ENCODE assay signal across 14 cellular contexts in the genomic region with DNA sequence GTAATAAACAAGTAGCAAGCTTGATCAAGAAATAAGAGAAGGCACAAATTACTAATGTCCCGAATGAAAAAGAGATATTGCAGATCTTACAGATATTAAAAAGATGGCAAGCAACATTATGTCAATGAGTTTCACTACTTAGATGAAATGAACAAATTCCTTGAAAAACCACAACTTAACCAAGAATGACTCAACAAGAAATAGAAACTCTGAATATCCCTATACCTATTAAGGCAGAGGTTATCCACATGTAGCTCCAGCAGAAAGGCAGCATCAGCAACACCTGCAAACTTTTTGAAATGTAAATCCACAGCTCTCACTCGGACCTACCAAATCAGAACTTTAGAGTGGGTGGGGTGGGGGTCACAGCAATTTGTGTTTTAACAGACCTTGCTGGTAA. TPM values are rescaled to one million over a fixed set of nuclear protein-coding genes. Genes with fewer than 3 reads are reported as not detected.
DNase-seq lines count a peak whose midpoint lies in the region; ATAC-seq and TF ChIP-seq lines count a peak whose summit lies in the region.
"Had no signal": no experiment of that assay in that cellular context is flagged by ENCODE, and none has a peak within 500 bp of the region (broad histone marks: within the 10 kb centered on the region; RNA-seq: fewer than 3 reads in every experiment).

No MANE protein-coding gene starts in this region.

- no peaks in the 10 kb centered on the region for H3K27me3 Mint-ChIP-seq in HFFc6 (ENCODE audit: insufficient read depth)
- H3K27me3 Mint-ChIP-seq: activated naive CD4-positive, alpha-beta T cell treated with anti-CD3 and anti-CD28 coated beads, Interleukin-2, amount 50 U/mL, for 24 hours; T-helper 17 cell had no signal

- H3K4me3 ChIP-seq in GM12865 (ENCODE audit: low read depth, low read length): no peak overlapping the region
- H3K4me3 ChIP-seq: left lung had no signal

- peak overlapping the region; percentile 24 for H3K27ac ChIP-seq in foreskin keratinocyte
- H3K27ac ChIP-seq: left lung had no signal

- DNase-seq in GM12865 (ENCODE audit: low read depth) (peak; percentile 41), H4 (ENCODE audit: low spot score) (peak; percentile 64), M059J (ENCODE audit: low read depth) (peak; percentile 80), foreskin keratinocyte (peak; percentile 30 to 70), putamen (ENCODE audit: low spot score) (no peak), HFFc6 (no peak), NCI-H2171 treated with DMSO at 0.1 percent for 48 hours (lab: John Stamatoyannopoulos, UW) (no peak), HK-2 (ENCODE audit: unreplicated experiment) (no peak)
- DNase-seq: activated CD8-positive, alpha-beta T cell treated with anti-CD3 and anti-CD28 coated beads, Interleukin-2, amount 10 ng/mL, durations not matched to agents 7 days and 5 days; glutamatergic neuron; left lung; stimulated activated CD8-positive, alpha-beta memory T cell treated with anti-CD3 and anti-CD28 coated beads, Interleukin-4, amount 100 ng/mL, for 48 hours; T-helper 17 cell had no signal

- H3K4me1 Mint-ChIP-seq in HFFc6 (ENCODE audit: low read depth): no peaks in the 10 kb centered on the region
- H3K4me1 Mint-ChIP-seq: activated naive CD4-positive, alpha-beta T cell treated with anti-CD3 and anti-CD28 coated beads, Interleukin-2, amount 50 U/mL, for 24 hours; T-helper 17 cell had no signal

- H3K9me3 Mint-ChIP-seq in HFFc6: peaks cover 26% of the 10 kb centered on the region
- H3K9me3 Mint-ChIP-seq: activated naive CD4-positive, alpha-beta T cell treated with anti-CD3 and anti-CD28 coated beads, Interleukin-2, amount 50 U/mL, for 24 hours had no signal

- H3K27me3 ChIP-seq in foreskin keratinocyte: no peaks in the 10 kb centered on the region
- H3K27me3 ChIP-seq: left lung had no signal

- H3K27ac Mint-ChIP-seq in HFFc6: no peak overlapping the region
- H3K27ac Mint-ChIP-seq: activated CD8-positive, alpha-beta T cell treated with anti-CD3 and anti-CD28 coated beads, Interleukin-2, amount 10 ng/mL, durations not matched to agents 7 days and 5 days; activated naive CD4-positive, alpha-beta T cell treated with anti-CD3 and anti-CD28 coated beads, Interleukin-2, amount 50 U/mL, for 24 hours; T-helper 17 cell had no signal

- H3K4me3 Mint-ChIP-seq in HFFc6: no peak overlapping the region
- H3K4me3 Mint-ChIP-seq: activated CD8-positive, alpha-beta T cell treated with anti-CD3 and anti-CD28 coated beads, Interleukin-2, amount 10 ng/mL, durations not matched to agents 7 days and 5 days; activated naive CD4-positive, alpha-beta T cell treated with anti-CD3 and anti-CD28 coated beads, Interleukin-2, amount 50 U/mL, for 24 hours; T-helper 17 cell had no signal

- TF ChIP-seq CTCF in GM12865 (IDR thresholded peaks at IDR 0.05; ENCODE audit: insufficient read depth, low read depth, low read length, missing control alignments) (no peak), foreskin keratinocyte (conservative IDR thresholded peaks at IDR 0.05) (no peak), HFFc6 (IDR thresholded peaks at IDR 0.05) (no peak)

- H3K4me1 ChIP-seq in foreskin keratinocyte: peaks cover 27% of the 10 kb centered on the region
- H3K4me1 ChIP-seq: left lung had no signal

- peak; percentile 71 for ATAC-seq in foreskin keratinocyte
- ATAC-seq: activated CD8-positive, alpha-beta T cell treated with anti-CD3 and anti-CD28 coated beads, Interleukin-2, amount 10 ng/mL, durations not matched to agents 7 days and 5 days; left lung; T-helper 17 cell had no signal

- H3K36me3 Mint-ChIP-seq in HFFc6 (ENCODE audit: low read depth): no peaks in the 10 kb centered on the region
- H3K36me3 Mint-ChIP-seq: activated naive CD4-positive, alpha-beta T cell treated with anti-CD3 and anti-CD28 coated beads, Interleukin-2, amount 50 U/mL, for 24 hours had no signal

RNA-seq across cellular contexts. Expression of a gene that starts 33.6 kb away (rescaled TPM):
- 1.9 and 2.4 TPM in 2 replicates for total RNA-seq in H4 (2014; rRNA removed; shearing (Covaris generic))
- 43.5 and 70.6 TPM in 2 replicates for total RNA-seq in M059J (2014; rRNA removed; shearing (Covaris generic))
- total RNA-seq in foreskin keratinocyte: 18.5 and 31.5 TPM in 2 replicates
- 4.2 and 5.3 TPM in 2 replicates for polyA plus RNA-seq in foreskin keratinocyte
- total RNA-seq in HFFc6 (2021; fragmentation: NEBNext Ultra II Directional; extraction: Animal tissue kit (Norgen Biotek cat#: 25700)): 1 to 10 TPM in 4 of 6 experiments, under 1 TPM in 2; 0.19 to 1.9 (median 1.2) TPM
- total RNA-seq: activated CD8-positive, alpha-beta T cell treated with anti-CD3 and anti-CD28 coated beads, Interleukin-2, amount 10 ng/mL, durations not matched to agents 7 days and 5 days; T-helper 17 cell had no signal

Comparison
In these comparisons a context has a peak if more than half of its experiments do, and no peak if none do; other contexts are left out.
1. DNase-seq: peak in GM12865 (single experiment), H4 (single experiment), M059J (single experiment) and foreskin keratinocyte (2 of 2); none in putamen (single experiment), HFFc6 (single experiment), NCI-H2171 treated with DMSO at 0.1 percent for 48 hours (single experiment) and HK-2 (single experiment).